In genomic region chr15:73346735-73347312, GRCh38 we compare ENCODE assay signal across 8 cellular contexts. TPM values are rescaled to one million over a fixed set of nuclear protein-coding genes. Genes with fewer than 3 reads are reported as not detected.
A peak's percentile ranks its signal among the peaks of the same experiment; 100 is the strongest.
DNase-seq lines count a peak whose midpoint lies in the region; ATAC-seq and TF ChIP-seq lines count a peak whose summit lies in the region.

No MANE protein-coding gene starts in this region.

- H3K36me3 Mint-ChIP-seq in T-cell, result no peaks in the 10 kb centered on the region

- no peak for TF ChIP-seq CTCF in lung (IDR thresholded peaks at IDR 0.05; ENCODE audit: control extremely low read depth, extremely low read depth)

- no peaks in the 10 kb centered on the region for H3K27me3 ChIP-seq in H7 (ENCODE audit: control insufficient read depth, insufficient read depth, low read length)
- H3K27me3 ChIP-seq in lung (ENCODE audit: control insufficient read depth, insufficient read depth), result no peaks in the 10 kb centered on the region

- H3K4me1 Mint-ChIP-seq in T-cell, result no peaks in the 10 kb centered on the region

- POLR2A ChIA-PET in T-cell (lab: Charles Lee), result no interaction called here

- CTCF ChIA-PET in T-cell (lab: Charles Lee), result no interaction called here

- no peak overlapping the region for H3K4me3 Mint-ChIP-seq in T-cell

- DNase-seq in H7 (peak; percentile 85), T-cell (peak in 31 of 34 experiments; percentile 18 to 62 (median 38)), amniotic epithelial cell (ENCODE audit: low read depth) (peak; percentile 27), lung (ENCODE audit: low spot score) (peak; percentile 69)
- DNase-seq in stimulated activated naive CD4-positive, alpha-beta T cell (lab: John Stamatoyannopoulos, UW), result peak in 5 of 6 experiments; percentile 16 to 64 (median 28)

- H3K4me3 ChIP-seq in H7 (ENCODE audit: insufficient read depth, low read depth, low read length) (no peak overlapping the region), lung (no peak overlapping the region)

- 28 to 30% methylated on average over 9 of the region's 9 CpGs for WGBS in lung, 2 donors

- H3K27ac Mint-ChIP-seq in T-cell, result no peak overlapping the region

- peaks cover 0 to 3% of the 10 kb centered on the region in 2 donors for H3K27me3 Mint-ChIP-seq in T-cell

- H3K9me3 ChIP-seq in lung (ENCODE audit: control insufficient read depth in 2 of 2, insufficient read depth in 1 of 2, low read length in 1 of 2), result peaks cover 0 to 7% of the 10 kb centered on the region in 2 donors

- H3K36me3 ChIP-seq in H7 (replicated peaks; ENCODE audit: control insufficient read depth, insufficient read depth, low read length) (peaks cover 4% of the 10 kb centered on the region), lung (ENCODE audit: control insufficient read depth in 2 of 2, insufficient read depth in 2 of 2, low read length in 2 of 2) (no peaks in the 10 kb centered on the region)

- no peak for ATAC-seq in T-cell (replicated peaks in 1 of 4)
- no peak for ATAC-seq in lung (ENCODE audit: insufficient read depth, low FRiP score)
- no peak for ATAC-seq in GM18511 (IDR thresholded peaks at IDR 0.05; ENCODE audit: unreplicated experiment)
- no peak for ATAC-seq in GM19463 (IDR thresholded peaks at IDR 0.05; ENCODE audit: unreplicated experiment)
- no peak for ATAC-seq in GM18861 (IDR thresholded peaks at IDR 0.05; ENCODE audit: unreplicated experiment)

- H3K4me1 ChIP-seq in lung (ENCODE audit: control insufficient read depth in 2 of 2, insufficient read depth in 2 of 2, low read length in 2 of 2), result peaks cover 0 to 6% of the 10 kb centered on the region in 2 donors

- no peak overlapping the region for H3K27ac ChIP-seq in lung (ENCODE audit: low read depth in 1 of 2, low read length in 1 of 2)

- H3K9me3 Mint-ChIP-seq in T-cell, result peaks cover 7 to 10% (median 9%) of the 10 kb centered on the region in 3 donors

RNA-seq across cellular contexts. Expression of gene HCN4, which starts 21.9 kb away (rescaled TPM):
- total RNA-seq in H7 (2014; rRNA removed; shearing (Covaris generic)), result 5.2 and 8.3 TPM in 2 replicates
- total RNA-seq in T-cell, result not detected
- total RNA-seq in lung, result 1 to 10 TPM in 1 of 2 donors, under 1 TPM in 1; 0.37 to 1.0 TPM
- polyA plus RNA-seq in lung, result under 1 TPM; 0.06 TPM

Comparison
In these comparisons a context has a peak if more than half of its experiments do, and no peak if none do; other contexts are left out.
1. DNase-seq: peak in every context shown above with its lines; median percentile 85 in H7; 69 in lung; 38 in T-cell; 28 in stimulated activated naive CD4-positive, alpha-beta T cell; 27 in amniotic epithelial cell.